ENCODE assay signal across 16 cellular contexts in genomic region chr9:93603011-93603410, GRCh38. TPM values are rescaled to one million over a fixed set of nuclear protein-coding genes. Genes with fewer than 3 reads are reported as not detected.
A peak's percentile ranks its signal among the peaks of the same experiment; 100 is the strongest.
DNase-seq lines count a peak whose midpoint lies in the region; ATAC-seq and TF ChIP-seq lines count a peak whose summit lies in the region.
"Had no signal": no experiment of that assay in that cellular context is flagged by ENCODE, and none has a peak within 500 bp of the region (broad histone marks: within the 10 kb centered on the region; RNA-seq: fewer than 3 reads in every experiment).

No MANE protein-coding gene starts in this region.

- in situ Hi-C loops in GM13977 (cut with MboI; ENCODE audit: low pct_unique_long_range_greater_than_20kb, low sequenced_read_pairs, unreplicated experiment) = no loop called here

- no peak overlapping the region for H2BK12ac ChIP-seq in trophoblast cell (ENCODE audit: low read length)

- H3K4me1 ChIP-seq in right atrium auricular region (peaks cover 0 to 33% of the 10 kb centered on the region in 2 donors), right cardiac atrium (ENCODE audit: control insufficient read depth, insufficient read depth, low read length) (peaks cover 18% of the 10 kb centered on the region), trophoblast cell (ENCODE audit: control insufficient read depth in 1 of 2, insufficient read depth in 2 of 2, low read length in 2 of 2) (peaks cover 0 to 7% of the 10 kb centered on the region in 2 experiments)
- H3K4me1 ChIP-seq: BE2C, HAP-1 had no signal

- no peaks in the 10 kb centered on the region for H3K79me1 ChIP-seq in trophoblast cell (ENCODE audit: low read length)

- no peak for ATAC-seq in right cardiac atrium
- ATAC-seq in GM19023 (IDR thresholded peaks at IDR 0.05; ENCODE audit: unreplicated experiment) = no peak
- ATAC-seq: CD8-positive, alpha-beta T cell had no signal

- intact Hi-C loops in right cardiac atrium (cut with DNase I) = no loop called here
- intact Hi-C loops in MCF 10A (cut with micrococcal nuclease) = no loop called here

- no peaks in the 10 kb centered on the region for H3K36me3 ChIP-seq in right atrium auricular region
- H3K36me3 ChIP-seq in trophoblast cell (ENCODE audit: control insufficient read depth in 1 of 2, insufficient read depth in 2 of 2, low read length in 2 of 2) = peaks cover 0 to 2% of the 10 kb centered on the region in 2 experiments
- H3K36me3 ChIP-seq: BE2C, HAP-1 had no signal

- no peak overlapping the region for H2BK5ac ChIP-seq in trophoblast cell (ENCODE audit: low read depth, low read length, poor library complexity)

- H4K91ac ChIP-seq in trophoblast cell (ENCODE audit: low read depth, low read length) = no peak overlapping the region

- no peak overlapping the region for H3K4me3 Mint-ChIP-seq in MCF 10A (ENCODE audit: unreplicated experiment)
- H3K4me3 Mint-ChIP-seq: CD8-positive, alpha-beta T cell had no signal

- no peak overlapping the region for H3K14ac ChIP-seq in trophoblast cell (ENCODE audit: low read length)

- H3K4me3 ChIP-seq in right atrium auricular region (no peak overlapping the region), right cardiac atrium (ENCODE audit: low read length) (no peak overlapping the region), trophoblast cell (ENCODE audit: low read depth, low read length) (no peak overlapping the region)
- H3K4me3 ChIP-seq: HAP-1 had no signal

- DNase-seq in right atrium auricular region (ENCODE audit: low spot score) = peak; percentile 32
- no peak for DNase-seq in right cardiac atrium
- peak; percentile 29 for DNase-seq in ecto neural progenitor cell (ENCODE audit: low spot score)
- no peak for DNase-seq in trophoblast cell
- DNase-seq in GM13977 (ENCODE audit: low spot score) = no peak
- DNase-seq in MCF 10A (ENCODE audit: unreplicated experiment) = no peak
- DNase-seq: BE2C, COR-L47, DMS153, DMS79 treated with DMSO at 0.1 percent for 48 hours, EL, GOT3 had no signal

- no peak overlapping the region for H2BK120ac ChIP-seq in trophoblast cell (ENCODE audit: insufficient read depth, low read length, poor library complexity)

- H3K27me3 Mint-ChIP-seq in MCF 10A (ENCODE audit: insufficient read depth, unreplicated experiment) = no peaks in the 10 kb centered on the region

- no peak overlapping the region for H3K4me2 ChIP-seq in trophoblast cell (ENCODE audit: low read length)

- no peaks in the 10 kb centered on the region for H3K27me3 ChIP-seq in right atrium auricular region
- no peaks in the 10 kb centered on the region for H3K27me3 ChIP-seq in right cardiac atrium (ENCODE audit: control insufficient read depth, insufficient read depth)
- H3K27me3 ChIP-seq in trophoblast cell (ENCODE audit: insufficient read depth, low read length) = no peaks in the 10 kb centered on the region
- H3K27me3 ChIP-seq: BE2C had no signal

- POLR2A ChIA-PET in MCF 10A (lab: Yijun Ruan, JAX) = no interaction called here

- CTCF ChIA-PET in MCF 10A (lab: Yijun Ruan, JAX) = no interaction called here

- H2AK5ac ChIP-seq in trophoblast cell (ENCODE audit: low read length) = no peak overlapping the region

- no peak overlapping the region for H3K23ac ChIP-seq in trophoblast cell (ENCODE audit: low read length)

- H3K36me3 Mint-ChIP-seq in MCF 10A (ENCODE audit: insufficient read depth, unreplicated experiment) = no peaks in the 10 kb centered on the region

- H2AFZ ChIP-seq in trophoblast cell (ENCODE audit: insufficient read depth, low read length, poor library complexity) = no peak overlapping the region

- H3K4ac ChIP-seq in trophoblast cell (ENCODE audit: low read depth, low read length) = no peak overlapping the region

- H3K27ac ChIP-seq in right atrium auricular region = no peak overlapping the region
- no peak overlapping the region for H3K27ac ChIP-seq in right cardiac atrium (ENCODE audit: low read length)
- H3K27ac ChIP-seq in trophoblast cell (ENCODE audit: low read depth, low read length) = no peak overlapping the region
- H3K27ac ChIP-seq: C4-2B had no signal

- no peak overlapping the region for H3K9ac ChIP-seq in trophoblast cell (ENCODE audit: low read length)

- H3K4me1 Mint-ChIP-seq in MCF 10A (ENCODE audit: insufficient read depth, unreplicated experiment) = peaks cover 7% of the 10 kb centered on the region

- peak overlapping the region; percentile 66 for H3K18ac ChIP-seq in trophoblast cell (ENCODE audit: low read length)

- H4K8ac ChIP-seq in trophoblast cell (ENCODE audit: low read depth, low read length) = no peak overlapping the region

- peaks cover 22% of the 10 kb centered on the region for H3K9me3 Mint-ChIP-seq in MCF 10A (ENCODE audit: unreplicated experiment)

- 95% methylated on average over 15 of the region's 15 CpGs for WGBS in right cardiac atrium
- WGBS in trophoblast cell (ENCODE audit: extremely low coverage, insufficient coverage, insufficient read length) = no CpG with 5 or more reads among the region's 15 CpGs

- no peak overlapping the region for H4K12ac ChIP-seq in trophoblast cell (ENCODE audit: low read depth, low read length)

- TF ChIP-seq CTCF in right atrium auricular region (IDR thresholded peaks at IDR 0.05) (no peak), GM13977 (IDR thresholded peaks at IDR 0.05; ENCODE audit: extremely low read depth, insufficient read depth, missing control alignments) (no peak), MCF 10A (IDR thresholded peaks at IDR 0.05; ENCODE audit: unreplicated experiment) (no peak)

- H3K79me2 ChIP-seq in trophoblast cell (ENCODE audit: control insufficient read depth, insufficient read depth, low read length, poor library complexity) = no peaks in the 10 kb centered on the region

- H3K27ac Mint-ChIP-seq in MCF 10A (ENCODE audit: low read depth, unreplicated experiment) = no peak overlapping the region
- H3K27ac Mint-ChIP-seq: CD8-positive, alpha-beta T cell had no signal

- no TSS peak for BruUV-seq in MCF 10A (replicated peaks; lab: Mats Ljungman, UMichigan)

- peaks cover 0 to 10% of the 10 kb centered on the region in 2 donors for H3K9me3 ChIP-seq in right atrium auricular region
- no peaks in the 10 kb centered on the region for H3K9me3 ChIP-seq in right cardiac atrium (ENCODE audit: control insufficient read depth, low read length)
- H3K9me3 ChIP-seq in trophoblast cell (ENCODE audit: insufficient read depth, low read depth, low read length) = peaks cover 6% of the 10 kb centered on the region
- H3K9me3 ChIP-seq: BE2C had no signal

RNA-seq across cellular contexts. Expression of gene PHF2, which starts 26.6 kb away (rescaled TPM):
- total RNA-seq in right atrium auricular region = 10 to 100 TPM; 24.7 to 29.3 TPM
- 10 to 100 TPM; 31.1 to 32.4 (median 31.6) TPM for total RNA-seq in right cardiac atrium
- polyA plus RNA-seq in right cardiac atrium = 28.3 TPM
- polyA plus RNA-seq in trophoblast cell (2013) = 12.6 and 12.7 TPM in 2 replicates
- 18.9 and 21.7 TPM in 2 replicates for total RNA-seq in MCF 10A (2022)

Comparison
In these comparisons a context has a peak if more than half of its experiments do, and no peak if none do; other contexts are left out.
1. DNase-seq: peak in right atrium auricular region (single experiment) and ecto neural progenitor cell (single experiment); none in right cardiac atrium (0 of 3), trophoblast cell (0 of 2), GM13977 (single experiment) and MCF 10A (single experiment).